ENCODE assay signal across 25 cellular contexts in the genomic region with DNA sequence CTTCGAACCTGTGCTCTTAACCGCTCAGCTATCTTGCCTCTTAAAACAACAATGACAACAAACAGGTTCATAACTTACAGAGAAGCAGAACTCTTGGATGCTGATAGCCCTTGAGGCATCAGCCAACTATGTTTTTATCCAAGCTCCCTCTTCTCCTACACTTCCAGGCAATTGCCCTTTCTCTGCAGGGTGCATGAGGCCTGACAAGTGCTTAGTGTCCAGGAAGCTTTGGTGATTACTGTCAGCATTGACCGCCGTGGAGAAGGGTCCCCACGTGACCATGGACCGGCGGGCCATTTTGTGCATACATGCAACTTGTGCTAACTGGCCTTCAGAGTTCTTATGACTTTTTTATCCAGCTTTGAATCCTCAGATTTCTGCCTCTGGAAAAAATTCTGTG.
"Had no signal": no experiment of that assay in that cellular context is flagged by ENCODE, and none has a peak within 500 bp of the region (broad histone marks: within the 10 kb centered on the region; RNA-seq: fewer than 3 reads in every experiment).

No MANE protein-coding gene starts in this region.

- H3K4me1 ChIP-seq: neural progenitor cell, parathyroid adenoma, right lobe of liver, stomach, thyroid gland, tibial nerve, upper lobe of left lung, vagina had no signal

- H3K4me3 ChIP-seq: neural progenitor cell, ovary, psoas muscle, right lobe of liver, sigmoid colon, stomach, thoracic aorta, thyroid gland, tibial nerve, upper lobe of left lung, vagina had no signal

- FAIRE-seq: small intestine, urothelium cell line had no signal

- ATAC-seq: psoas muscle; right cardiac atrium; right lobe of liver; stimulated activated effector memory CD8-positive, alpha-beta T cell treated with anti-CD3 and anti-CD28 coated beads, Interleukin-12 subunit alpha, Interleukin-12 subunit beta, amount 100 ng/mL, for 72 hours; stimulated activated naive B cell treated with anti-CD40 and anti-IgM and Interleukin-4, amounts not matched to agents 10 μg/mL and 1 μg/mL and 100 μg/mL, for 72 hours had no signal

- H2AFZ ChIP-seq: neural progenitor cell, parathyroid adenoma had no signal

- H3K79me2 ChIP-seq: parathyroid adenoma had no signal

- H3K36me3 ChIP-seq: ovary, right lobe of liver, sigmoid colon, stomach, thoracic aorta, thyroid gland, tibial nerve, upper lobe of left lung, vagina had no signal

- H3K9ac ChIP-seq: neural progenitor cell, parathyroid adenoma had no signal

- H3K27ac ChIP-seq: neural progenitor cell, ovary, parathyroid adenoma, psoas muscle, right lobe of liver, sigmoid colon, stomach, thoracic aorta, thyroid gland, tibial nerve, upper lobe of left lung, vagina had no signal

- H3K27me3 ChIP-seq: neural progenitor cell, ovary, right lobe of liver, sigmoid colon, stomach, thyroid gland, tibial nerve, upper lobe of left lung, vagina had no signal

- H3K9me3 ChIP-seq: ovary, right lobe of liver, thoracic aorta, thyroid gland, upper lobe of left lung, vagina had no signal

- DNase-seq: occipital lobe; ovary; posterior cingulate gyrus; psoas muscle; right cardiac atrium; right lobe of liver; sigmoid colon; small intestine; stimulated activated CD4-positive, alpha-beta T cell treated with anti-CD3 and anti-CD28 coated beads, Interleukin-15, amount 100 ng/mL, for 24 hours; stimulated activated CD4-positive, alpha-beta T cell treated with anti-CD3 and anti-CD28 coated beads, Interleukin-2, amount 100 ng/mL, for 24 hours; stimulated activated CD4-positive, alpha-beta T cell treated with anti-CD3 and anti-CD28 coated beads, Interleukin-2, amount 100 ng/mL, for 48 hours; stimulated activated CD4-positive, alpha-beta T cell treated with anti-CD3 and anti-CD28 coated beads, Interleukin-4, amount 100 ng/mL, for 24 hours; stimulated activated naive B cell treated with anti-CD40 and anti-IgM and Interleukin-4, amounts not matched to agents 10 μg/mL and 1 μg/mL and 100 μg/mL, for 72 hours; stimulated activated naive CD4-positive, alpha-beta T cell treated with Interleukin-2 at 50 U/mL for 16 hours; stomach; thyroid gland; trophoblast cell; upper lobe of left lung had no signal

- H3K4me2 ChIP-seq: neural progenitor cell had no signal
